Comparison of ENCODE assay signal across 27 cellular contexts in genomic region chr6:69627625-69628024, GRCh38.
"Had no signal": no experiment of that assay in that cellular context is flagged by ENCODE, and none has a peak within 500 bp of the region (broad histone marks: within the 10 kb centered on the region; RNA-seq: fewer than 3 reads in every experiment).

No MANE protein-coding gene starts in this region.

- FAIRE-seq: urothelium cell line had no signal

- H3K27ac ChIP-seq: stomach, suprapubic skin, testis, thoracic aorta, thyroid gland, tibial artery, tibial nerve, transverse colon, upper lobe of left lung, upper lobe of right lung, uterus, vagina had no signal

- H3K9me3 ChIP-seq: stomach, suprapubic skin, testis, thoracic aorta, thyroid gland, tibial artery, transverse colon, upper lobe of left lung, upper lobe of right lung, uterus, vagina had no signal

- H3K27me3 ChIP-seq: stomach, suprapubic skin, testis, thyroid gland, tibial artery, tibial nerve, transverse colon, upper lobe of left lung, upper lobe of right lung, uterus, vagina had no signal

- H3K4me3 ChIP-seq: stomach, suprapubic skin, testis, thoracic aorta, thyroid gland, tibial artery, tibial nerve, transverse colon, upper lobe of left lung, upper lobe of right lung, uterus, vagina had no signal

- ATAC-seq: stimulated activated effector memory CD8-positive, alpha-beta T cell treated with anti-CD3 and anti-CD28 coated beads, Interleukin-12 subunit alpha, Interleukin-12 subunit beta, amount 100 ng/mL, for 72 hours; stimulated activated memory B cell treated with anti-CD40 and anti-IgM and Interleukin-4, amounts not matched to agents 10 μg/mL and 1 μg/mL and 100 μg/mL, for 72 hours; stimulated activated naive B cell treated with anti-CD40 and anti-IgM and Interleukin-4, amounts not matched to agents 10 μg/mL and 1 μg/mL and 100 μg/mL, for 72 hours; stimulated activated naive CD8-positive, alpha-beta T cell treated with anti-CD3 and anti-CD28 coated beads, Interleukin-15, amount 100 ng/mL, for 72 hours; stimulated activated naive CD8-positive, alpha-beta T cell treated with anti-CD3 and anti-CD28 coated beads, Interleukin-15, Interleukin-2, amounts not matched to agents 100 U/mL and 50 U/mL, for 24 hours; upper lobe of right lung had no signal

- DNase-seq: stimulated activated CD4-positive, alpha-beta T cell treated with anti-CD3 and anti-CD28 coated beads, Interleukin-2, amount 100 ng/mL, for 48 hours; stimulated activated CD4-positive, alpha-beta T cell treated with anti-CD3 and anti-CD28 coated beads, Interleukin-4, amount 100 ng/mL, for 1 hour; stimulated activated CD4-positive, alpha-beta T cell treated with anti-CD3 and anti-CD28 coated beads, Interleukin-4, amount 100 ng/mL, for 24 hours; stimulated activated CD4-positive, alpha-beta T cell treated with anti-CD3 and anti-CD28 coated beads, Interleukin-4, amount 100 ng/mL, for 4 hours; stimulated activated CD8-positive, alpha-beta memory T cell treated with anti-CD3 and anti-CD28 coated beads, Interleukin-4, amount 100 ng/mL, for 48 hours; stimulated activated naive B cell treated with anti-CD40 and anti-IgM and Interleukin-4, amounts not matched to agents 10 μg/mL and 1 μg/mL and 100 μg/mL, for 72 hours; stimulated activated naive CD4-positive, alpha-beta T cell; stimulated activated naive CD4-positive, alpha-beta T cell treated with Interleukin-2 at 50 U/mL for 16 hours; stimulated activated naive CD8-positive, alpha-beta T cell treated with anti-CD3 and anti-CD28 coated beads, Interleukin-15, amount 100 ng/mL, for 72 hours; stimulated activated naive CD8-positive, alpha-beta T cell treated with anti-CD3 and anti-CD28 coated beads, Interleukin-15, Interleukin-2, amounts not matched to agents 100 U/mL and 50 U/mL, for 24 hours; stomach; substantia nigra; testis; thyroid gland; tibial artery; transverse colon; trophoblast cell; upper lobe of left lung; upper lobe of right lung; uterus had no signal

- H3K36me3 ChIP-seq: stomach, suprapubic skin, thoracic aorta, thyroid gland, tibial artery, tibial nerve, transverse colon, upper lobe of left lung, upper lobe of right lung, uterus, vagina had no signal

- H3K4me1 ChIP-seq: stomach, suprapubic skin, testis, thyroid gland, tibial artery, tibial nerve, transverse colon, upper lobe of left lung, upper lobe of right lung, uterus, vagina had no signal
